9 cellular contexts compared by ENCODE assay signal in genomic region chr22:46673677-46674236, GRCh38. TPM values are rescaled to one million over a fixed set of nuclear protein-coding genes. Genes with fewer than 3 reads are reported as not detected.
DNase-seq lines count a peak whose midpoint lies in the region; ATAC-seq and TF ChIP-seq lines count a peak whose summit lies in the region.
"Had no signal": no experiment of that assay in that cellular context is flagged by ENCODE, and none has a peak within 500 bp of the region (broad histone marks: within the 10 kb centered on the region; RNA-seq: fewer than 3 reads in every experiment).

No MANE protein-coding gene starts in this region.

- DNase-seq in GM20000 (ENCODE audit: low spot score) (peak; percentile 65), T-helper 9 cell (peak; percentile 10), occipital lobe (lab: John Stamatoyannopoulos, UW) (no peak)
- DNase-seq in central memory CD4-positive, alpha-beta T cell: peak; percentile 14
- DNase-seq in stimulated activated CD8-positive, alpha-beta memory T cell treated with anti-CD3 and anti-CD28 coated beads, Interleukin-12 subunit alpha, Interleukin-12 subunit beta, amount 100 ng/mL, for 1 hour (ENCODE audit: low read depth): peak; percentile 13
- DNase-seq: NCI-H774 had no signal

- no peak for TF ChIP-seq CTCF in GM20000 (IDR thresholded peaks at IDR 0.05; ENCODE audit: extremely low read depth, missing control alignments)

- no peak for ATAC-seq in GM21619 (IDR thresholded peaks at IDR 0.05; ENCODE audit: unreplicated experiment)
- ATAC-seq in HG02852 (IDR thresholded peaks at IDR 0.05; ENCODE audit: unreplicated experiment): no peak
- no peak for ATAC-seq in SK-N-SH treated with all-trans-retinoic acid at 6 μM for 48 hours

TF ChIP-seq in SK-N-SH treated with all-trans-retinoic acid at 6 μM for 48 hours, 23 proteins besides CTCF, POLR2A, EP300 and RAD21:
- TF ChIP-seq ZNF8 (CRISPR knock-in tag; IDR thresholded peaks at IDR 0.05): no peak
- TF ChIP-seq ISL1 (CRISPR knock-in tag; IDR thresholded peaks at IDR 0.05): no peak
- TF ChIP-seq, protein P1, sequence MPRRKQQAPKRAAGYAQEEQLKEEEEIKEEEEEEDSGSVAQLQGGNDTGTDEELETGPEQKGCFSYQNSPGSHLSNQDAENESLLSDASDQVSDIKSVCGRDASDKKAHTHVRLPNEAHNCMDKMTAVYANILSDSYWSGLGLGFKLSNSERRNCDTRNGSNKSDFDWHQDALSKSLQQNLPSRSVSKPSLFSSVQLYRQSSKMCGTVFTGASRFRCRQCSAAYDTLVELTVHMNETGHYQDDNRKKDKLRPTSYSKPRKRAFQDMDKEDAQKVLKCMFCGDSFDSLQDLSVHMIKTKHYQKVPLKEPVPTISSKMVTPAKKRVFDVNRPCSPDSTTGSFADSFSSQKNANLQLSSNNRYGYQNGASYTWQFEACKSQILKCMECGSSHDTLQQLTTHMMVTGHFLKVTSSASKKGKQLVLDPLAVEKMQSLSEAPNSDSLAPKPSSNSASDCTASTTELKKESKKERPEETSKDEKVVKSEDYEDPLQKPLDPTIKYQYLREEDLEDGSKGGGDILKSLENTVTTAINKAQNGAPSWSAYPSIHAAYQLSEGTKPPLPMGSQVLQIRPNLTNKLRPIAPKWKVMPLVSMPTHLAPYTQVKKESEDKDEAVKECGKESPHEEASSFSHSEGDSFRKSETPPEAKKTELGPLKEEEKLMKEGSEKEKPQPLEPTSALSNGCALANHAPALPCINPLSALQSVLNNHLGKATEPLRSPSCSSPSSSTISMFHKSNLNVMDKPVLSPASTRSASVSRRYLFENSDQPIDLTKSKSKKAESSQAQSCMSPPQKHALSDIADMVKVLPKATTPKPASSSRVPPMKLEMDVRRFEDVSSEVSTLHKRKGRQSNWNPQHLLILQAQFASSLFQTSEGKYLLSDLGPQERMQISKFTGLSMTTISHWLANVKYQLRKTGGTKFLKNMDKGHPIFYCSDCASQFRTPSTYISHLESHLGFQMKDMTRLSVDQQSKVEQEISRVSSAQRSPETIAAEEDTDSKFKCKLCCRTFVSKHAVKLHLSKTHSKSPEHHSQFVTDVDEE (CRISPR knock-in tag; IDR thresholded peaks at IDR 0.05): no peak
- no peak for TF ChIP-seq CREB5 (CRISPR knock-in tag; IDR thresholded peaks at IDR 0.05; ENCODE audit: low read depth)

RNA-seq across cellular contexts. Expression of gene GRAMD4, which starts 53.6 kb away (rescaled TPM):
- total RNA-seq in occipital lobe: 55.8 TPM
